Comparison of ENCODE assay signal across 20 cellular contexts in the genomic region with DNA sequence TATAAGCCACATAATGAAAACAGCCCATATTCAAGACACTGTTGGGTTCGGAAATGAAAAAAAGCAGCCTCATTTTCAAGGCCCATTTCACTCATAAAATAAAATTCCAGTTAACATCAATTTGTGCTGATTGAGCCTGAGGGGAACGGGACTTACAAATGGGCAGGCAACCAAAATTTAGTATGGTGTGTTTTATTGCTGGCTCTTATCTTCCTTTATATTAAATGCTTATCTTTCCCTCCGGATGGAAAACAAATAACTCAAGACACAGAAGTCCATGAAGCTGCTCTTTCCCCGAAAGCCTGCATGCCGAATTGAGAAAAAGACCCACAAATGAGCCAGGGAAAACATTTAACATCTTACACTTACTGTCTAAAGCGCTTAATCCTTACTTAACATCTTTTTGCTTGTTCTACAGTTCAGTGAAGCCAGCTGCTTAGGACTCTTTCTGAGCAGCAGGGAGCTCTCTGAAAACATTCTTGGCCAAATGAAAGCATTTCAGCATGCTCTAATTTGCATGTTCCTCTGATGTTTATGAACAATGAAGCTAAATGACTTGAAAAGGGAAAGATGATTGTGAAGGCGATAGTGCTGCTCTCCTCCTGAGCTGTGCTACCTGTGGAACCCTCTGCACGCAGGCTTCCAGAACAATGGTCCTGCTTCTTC. TPM values are rescaled to one million over a fixed set of nuclear protein-coding genes. Genes with fewer than 3 reads are reported as not detected.
DNase-seq lines count a peak whose midpoint lies in the region; ATAC-seq and TF ChIP-seq lines count a peak whose summit lies in the region.
"Had no signal": no experiment of that assay in that cellular context is flagged by ENCODE, and none has a peak within 500 bp of the region (broad histone marks: within the 10 kb centered on the region; RNA-seq: fewer than 3 reads in every experiment).

No MANE protein-coding gene starts in this region.

- DNase-seq in DMS79 (lab: John Stamatoyannopoulos, UW) = peak; percentile 89
- peak; percentile 51 for DNase-seq in NCI-H524 treated with DMSO at 0.1 percent for 48 hours (lab: John Stamatoyannopoulos, UW)
- peak; percentile 61 for DNase-seq in osteoblast (ENCODE audit: insufficient read length, low spot score, missing footprints)
- no peak for DNase-seq in G401 (ENCODE audit: low spot score)
- no peak for DNase-seq in NCI-H1048 (lab: John Stamatoyannopoulos, UW)
- no peak for DNase-seq in OCI-M2 (lab: John Stamatoyannopoulos, UW; ENCODE audit: unreplicated experiment)
- DNase-seq: AML-193; Calu3; CD4-positive, alpha-beta T cell; DND-41; GF-D8; H7; MM.1S; NCI-H1105 treated with DMSO at 0.1 percent for 48 hours; NCI-H187; NCI-H82; SHP77 had no signal

- H3K4me3 ChIP-seq in osteoblast (ENCODE audit: insufficient read depth, low read length) = no peak overlapping the region

- H2AFZ ChIP-seq in osteoblast (ENCODE audit: low read length) = no peak overlapping the region

- H3K36me3 ChIP-seq in osteoblast (ENCODE audit: insufficient read depth, low read length) = peaks cover 95% of the 10 kb centered on the region

- H3K27ac ChIP-seq in cingulate gyrus (ENCODE audit: low read depth, low read length) (peak overlapping the region; percentile 35), osteoblast (ENCODE audit: low read depth, low read length) (no peak overlapping the region)

- H3K4me2 ChIP-seq in osteoblast (ENCODE audit: insufficient read depth, low read length) = no peak overlapping the region

- peaks cover 26% of the 10 kb centered on the region for H3K4me1 ChIP-seq in osteoblast (ENCODE audit: insufficient read depth, low read length)

- H3K79me2 ChIP-seq in osteoblast (ENCODE audit: insufficient read depth, low read length) = peaks cover 2% of the 10 kb centered on the region

- H3K9me3 ChIP-seq in osteoblast (ENCODE audit: low read depth, low read length) = no peaks in the 10 kb centered on the region

- no peaks in the 10 kb centered on the region for H3K27me3 ChIP-seq in osteoblast (ENCODE audit: insufficient read depth, low read length)

- in situ Hi-C loops in G401 (cut with HindIII; ENCODE audit: low sequenced_read_pairs) = no loop called here

- TF ChIP-seq CTCF in osteoblast (IDR thresholded peaks at IDR 0.05; ENCODE audit: extremely low read depth, low read depth, low read length) = no peak

- no peak for ATAC-seq in HG02938 (IDR thresholded peaks at IDR 0.05; ENCODE audit: unreplicated experiment)
- ATAC-seq: Panc1 had no signal

- peaks cover 20% of the 10 kb centered on the region for H4K20me1 ChIP-seq in osteoblast (ENCODE audit: insufficient read depth, low read length)

RNA-seq across cellular contexts. Expression of gene HEG1, which starts 49.5 kb away (rescaled TPM):
- 114 and 117 TPM in 2 replicates for total RNA-seq in osteoblast
- total RNA-seq in G401 (2014; rRNA removed; shearing (Covaris generic)) = 3.1 and 3.8 TPM in 2 replicates

Comparison
In these comparisons a context has a peak if more than half of its experiments do, and no peak if none do; other contexts are left out.
1. DNase-seq: peak in DMS79 (single experiment), NCI-H524 treated with DMSO at 0.1 percent for 48 hours (single experiment) and osteoblast (single experiment); none in G401 (single experiment), NCI-H1048 (single experiment) and OCI-M2 (single experiment).
2. RNA of gene HEG1, which starts 49.5 kb away (total RNA-seq): 114 to 117 TPM in osteoblast; 3.1 to 3.8 TPM in G401; every median in the first group is over 10 times any median in the second.